19 cellular contexts compared by ENCODE assay signal in the genomic region with DNA sequence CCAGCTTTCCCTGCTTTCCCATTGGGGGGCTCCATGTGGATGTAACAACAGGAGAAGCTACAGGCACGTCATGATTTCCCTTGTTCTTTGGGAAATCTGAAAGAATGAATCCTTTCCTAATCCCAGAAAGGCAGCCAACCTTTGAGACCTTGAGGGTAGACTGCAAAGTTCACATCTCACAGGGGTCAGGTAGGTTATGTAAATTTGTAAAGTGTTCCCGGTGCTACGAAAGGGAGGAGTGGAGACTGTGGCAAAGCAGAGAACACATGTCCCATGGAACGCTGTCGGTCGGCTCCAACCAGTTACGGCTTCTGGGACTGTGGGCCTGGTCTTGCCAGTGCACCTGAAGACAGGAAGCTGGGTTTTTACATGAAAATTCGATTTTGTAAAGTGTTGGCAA.
A peak's percentile ranks its signal among the peaks of the same experiment; 100 is the strongest.
DNase-seq lines count a peak whose midpoint lies in the region; ATAC-seq, FAIRE-seq and TF ChIP-seq lines count a peak whose summit lies in the region.
"Had no signal": no experiment of that assay in that cellular context is flagged by ENCODE, and none has a peak within 500 bp of the region (broad histone marks: within the 10 kb centered on the region; RNA-seq: fewer than 3 reads in every experiment).

No MANE protein-coding gene starts in this region.

- FAIRE-seq in H1 (lab: Jason Lieb, UNC) = no peak
- FAIRE-seq: G401.6 had no signal

- H3K4me1 ChIP-seq in OCI-LY1 (ENCODE audit: insufficient read depth, low read length, severe bottlenecking) (peaks cover 61% of the 10 kb centered on the region), H1 (replicated peaks in 1 of 4; ENCODE audit: control insufficient read depth in 3 of 4, insufficient read depth in 4 of 4, low read length in 3 of 4) (peaks cover 2 to 16% (median 12%) of the 10 kb centered on the region in 4 experiments), neural progenitor cell (peaks cover 24% of the 10 kb centered on the region)

- H4K8ac ChIP-seq in H1 (ENCODE audit: extremely low read depth, insufficient read depth, low read length) = no peak overlapping the region

- intact Hi-C loops in CD4-positive, alpha-beta T cell (cut with DNase I, micrococcal nuclease) = loop anchor here in 1 of 2 experiments (5.0 kb wide), 1 partner anchor 43 kb away; no protein-coding TSS in a partner anchor

- DNase-seq in CD4-positive, alpha-beta T cell = no peak
- DNase-seq in H1 (ENCODE audit: low read depth in 1 of 2, low spot score in 2 of 2) (no peak), neural progenitor cell (ENCODE audit: low spot score) (no peak), activated gamma-delta T cell (lab: John Stamatoyannopoulos, UW) (no peak), SHP77 treated with DMSO at 0.1 percent for 48 hours (lab: John Stamatoyannopoulos, UW) (no peak)
- no peak for DNase-seq in stimulated activated CD4-positive, alpha-beta T cell treated with anti-CD3 and anti-CD28 coated beads, Interleukin-2, amount 100 ng/mL, for 48 hours
- no peak for DNase-seq in activated CD4-positive, alpha-beta memory T cell treated with anti-CD3 and anti-CD28 coated beads, Interleukin-2, amount 10 ng/mL, durations not matched to agents 7 days and 5 days
- DNase-seq: KG1, MV-4-11, NCI-H1417, NCI-H187, NCI-H2107, NCI-H510A, NCI-H748 treated with DMSO at 0.1 percent for 48 hours, SIG-M5 had no signal

- no peaks in the 10 kb centered on the region for H3K79me1 ChIP-seq in H1 (ENCODE audit: low read depth, low read length)

- H3K79me2 ChIP-seq in OCI-LY1 (ENCODE audit: insufficient read depth, low read length) (no peaks in the 10 kb centered on the region), H1 (ENCODE audit: control insufficient read depth in 1 of 2, insufficient read depth in 2 of 2, low read length in 2 of 2) (no peaks in the 10 kb centered on the region), neural progenitor cell (ENCODE audit: low read depth) (no peaks in the 10 kb centered on the region)

- POLR2A ChIA-PET in CD4-positive, alpha-beta T cell (lab: Charles Lee) = no interaction called here
- POLR2A ChIA-PET in H1 (lab: Charles Lee; ENCODE audit: partially characterized antibody) = no interaction called here
- POLR2A ChIA-PET in activated CD4-positive, alpha-beta memory T cell treated with anti-CD3 and anti-CD28 coated beads, Interleukin-2, amount 10 ng/mL, durations not matched to agents 7 days and 5 days (lab: Charles Lee) = no interaction called here

- TF ChIP-seq POLR2A in H1 (IDR thresholded peaks at IDR 0.05; ENCODE audit: control extremely low read depth in 1 of 2, low read depth in 2 of 2, low read length in 2 of 2) = no peak

- no peak for ATAC-seq in CD4-positive, alpha-beta T cell (ENCODE audit: poor library complexity)
- ATAC-seq: HCT116, SK-N-SH treated with all-trans-retinoic acid at 6 μM for 48 hours had no signal

- no peak overlapping the region for H3K18ac ChIP-seq in H1 (ENCODE audit: extremely low read depth, low read length)

- H3K27me3 Mint-ChIP-seq in CD4-positive, alpha-beta T cell = no peaks in the 10 kb centered on the region
- peaks cover 11% of the 10 kb centered on the region for H3K27me3 Mint-ChIP-seq in neural progenitor cell (ENCODE audit: insufficient read depth, low read depth)
- H3K27me3 Mint-ChIP-seq in activated CD4-positive, alpha-beta memory T cell treated with anti-CD3 and anti-CD28 coated beads, Interleukin-2, amount 10 ng/mL, durations not matched to agents 7 days and 5 days = no peaks in the 10 kb centered on the region

- CTCF ChIA-PET in CD4-positive, alpha-beta T cell (lab: Charles Lee) = no interaction called here
- CTCF ChIA-PET in H1 (lab: Charles Lee; ENCODE audit: partially characterized antibody) = interaction anchor here (0.7 to 1.3 kb wide), 2 partner anchors 57 to 187 kb away, joined by 3 read pairs; no protein-coding TSS in a partner anchor
- CTCF ChIA-PET in activated CD4-positive, alpha-beta memory T cell treated with anti-CD3 and anti-CD28 coated beads, Interleukin-2, amount 10 ng/mL, durations not matched to agents 7 days and 5 days (lab: Charles Lee) = no interaction called here

- H3K4me3 ChIP-seq in OCI-LY1 (ENCODE audit: low read depth, low read length, poor library complexity, severe bottlenecking) = no peak overlapping the region
- no peak overlapping the region for H3K4me3 ChIP-seq in H1 (ENCODE audit: extremely low read depth in 1 of 4, insufficient read depth in 2 of 4, low read depth in 3 of 4, low read length in 4 of 4)
- no peak overlapping the region for H3K4me3 ChIP-seq in neural progenitor cell

- H3K9me3 ChIP-seq in CD4-positive, alpha-beta T cell (ENCODE audit: control insufficient read depth, low read length) = no peaks in the 10 kb centered on the region
- H3K9me3 ChIP-seq in OCI-LY1 (ENCODE audit: low read length) = no peaks in the 10 kb centered on the region
- no peaks in the 10 kb centered on the region for H3K9me3 ChIP-seq in H1 (ENCODE audit: insufficient read depth in 2 of 2, low read depth in 1 of 2, low read length in 1 of 2)
- H3K9me3 ChIP-seq in neural progenitor cell (ENCODE audit: low read depth) = no peaks in the 10 kb centered on the region

- peak overlapping the region; percentile 84; the same call in 1 of the 2 replicates for H2BK20ac ChIP-seq in H1 (ENCODE audit: low read length)

- H3K4ac ChIP-seq in H1 (replicated peaks; ENCODE audit: insufficient read length, low read depth, low read length) = no peak overlapping the region

- H4K91ac ChIP-seq in H1 (replicated peaks; ENCODE audit: insufficient read length, low read length) = peak overlapping the region; percentile 49

- WGBS in H1 (ENCODE audit: extremely low coverage in 1 of 2, insufficient coverage in 1 of 2, insufficient read length in 1 of 2, insufficient replicate concordance in 2 of 2, low coverage in 1 of 2, low lambda C conversion rate in 2 of 2, missing lambda C conversion rate in 1 of 2), 2 experiments = 89% methylated on average over 8 of the region's 8 CpGs; no CpG with 5 or more reads in 1 of the 2 experiments

- peak overlapping the region; percentile 19 for H3K27ac Mint-ChIP-seq in CD4-positive, alpha-beta T cell
- H3K27ac Mint-ChIP-seq in neural progenitor cell = peak overlapping the region; percentile 59
- no peak overlapping the region for H3K27ac Mint-ChIP-seq in activated CD4-positive, alpha-beta memory T cell treated with anti-CD3 and anti-CD28 coated beads, Interleukin-2, amount 10 ng/mL, durations not matched to agents 7 days and 5 days

- H4K20me1 ChIP-seq in OCI-LY1 (ENCODE audit: insufficient read depth, low read length) (no peaks in the 10 kb centered on the region), H1 (replicated peaks in 1 of 2; ENCODE audit: control insufficient read depth in 1 of 2, insufficient read depth in 2 of 2, low read length in 2 of 2) (no peaks in the 10 kb centered on the region), neural progenitor cell (ENCODE audit: low read depth) (no peaks in the 10 kb centered on the region)

- H3K9me3 Mint-ChIP-seq in CD4-positive, alpha-beta T cell = no peaks in the 10 kb centered on the region
- no peaks in the 10 kb centered on the region for H3K9me3 Mint-ChIP-seq in neural progenitor cell
- H3K9me3 Mint-ChIP-seq in activated CD4-positive, alpha-beta memory T cell treated with anti-CD3 and anti-CD28 coated beads, Interleukin-2, amount 10 ng/mL, durations not matched to agents 7 days and 5 days = no peaks in the 10 kb centered on the region

- TF ChIP-seq EP300 in H1 (IDR thresholded peaks at IDR 0.05; ENCODE audit: borderline replicate concordance in 1 of 2, low read depth in 2 of 2, low read length in 2 of 2) = no peak

- H2AFZ ChIP-seq in OCI-LY1 (ENCODE audit: low read length) = no peak overlapping the region
- H2AFZ ChIP-seq in H1 (ENCODE audit: low read length) = no peak overlapping the region
- H2AFZ ChIP-seq in neural progenitor cell (replicated peaks) = no peak overlapping the region

- no peak overlapping the region for H3K4me2 ChIP-seq in OCI-LY1 (ENCODE audit: low read length)
- H3K4me2 ChIP-seq in H1 (ENCODE audit: insufficient read depth in 1 of 2, low read depth in 2 of 2, low read length in 2 of 2) = no peak overlapping the region
- H3K4me2 ChIP-seq in neural progenitor cell = no peak overlapping the region

- H3F3A ChIP-seq in OCI-LY1 (ENCODE audit: insufficient read depth, low read length) (no peaks in the 10 kb centered on the region; the same call in 1 of the 2 replicates), neural progenitor cell (ENCODE audit: low read depth) (peaks cover 18% of the 10 kb centered on the region)

- peak overlapping the region; percentile 87; the same call in 1 of the 2 replicates for H2AK5ac ChIP-seq in H1 (ENCODE audit: low read depth, low read length)

- H3K4me3 Mint-ChIP-seq in CD4-positive, alpha-beta T cell = no peak overlapping the region
- no peak overlapping the region for H3K4me3 Mint-ChIP-seq in neural progenitor cell
- no peak overlapping the region for H3K4me3 Mint-ChIP-seq in activated CD4-positive, alpha-beta memory T cell treated with anti-CD3 and anti-CD28 coated beads, Interleukin-2, amount 10 ng/mL, durations not matched to agents 7 days and 5 days

- H3K9ac ChIP-seq in OCI-LY1 (ENCODE audit: low read length) = no peak overlapping the region
- H3K9ac ChIP-seq in H1 (replicated peaks in 1 of 4; ENCODE audit: extremely low read depth in 1 of 4, low read depth in 3 of 4, low read length in 3 of 4) = no peak overlapping the region
- H3K9ac ChIP-seq in neural progenitor cell = no peak overlapping the region

- H2BK15ac ChIP-seq in H1 (ENCODE audit: low read length) = no peak overlapping the region; the same call in 1 of the 2 replicates

- H3K36me3 Mint-ChIP-seq in CD4-positive, alpha-beta T cell (ENCODE audit: low read depth) = no peaks in the 10 kb centered on the region
- no peaks in the 10 kb centered on the region for H3K36me3 Mint-ChIP-seq in neural progenitor cell
- peaks cover 4% of the 10 kb centered on the region for H3K36me3 Mint-ChIP-seq in activated CD4-positive, alpha-beta memory T cell treated with anti-CD3 and anti-CD28 coated beads, Interleukin-2, amount 10 ng/mL, durations not matched to agents 7 days and 5 days (ENCODE audit: low read depth)

- no peak overlapping the region for H3K27ac ChIP-seq in CD4-positive, alpha-beta T cell (ENCODE audit: low read depth, low read length)
- H3K27ac ChIP-seq in OCI-LY1 (ENCODE audit: low read depth, low read length, poor library complexity, severe bottlenecking) = peak overlapping the region; percentile 57
- H3K27ac ChIP-seq in H1 (ENCODE audit: low read depth, low read length) = no peak overlapping the region
- no peak overlapping the region for H3K27ac ChIP-seq in neural progenitor cell

- H2BK12ac ChIP-seq in H1 (ENCODE audit: low read depth, low read length) = peak overlapping the region; percentile 22; the same call in 1 of the 2 replicates

- no peak for TF ChIP-seq CTCF in CD4-positive, alpha-beta T cell (IDR thresholded peaks at IDR 0.05)
- no peak for TF ChIP-seq CTCF in OCI-LY1 (IDR thresholded peaks at IDR 0.05; ENCODE audit: low read length)
- TF ChIP-seq CTCF in H1 (IDR thresholded peaks at IDR 0.05; ENCODE audit: control extremely low read depth in 1 of 3, insufficient read depth in 1 of 3, low read depth in 1 of 3, low read length in 3 of 3) = no peak
- TF ChIP-seq CTCF in neural progenitor cell (IDR thresholded peaks at IDR 0.05) = no peak

- no peak overlapping the region for H3K23ac ChIP-seq in H1 (ENCODE audit: insufficient read length)

- H3K56ac ChIP-seq in H1 (replicated peaks; ENCODE audit: insufficient read length, low read depth, low read length) = no peak overlapping the region

- H2BK5ac ChIP-seq in H1 (ENCODE audit: low read depth, low read length) = no peak overlapping the region

- no peaks in the 10 kb centered on the region for H3K23me2 ChIP-seq in H1 (ENCODE audit: low read depth, low read length)

- no peak for TF ChIP-seq RAD21 in H1 (IDR thresholded peaks at IDR 0.05 in 1 of 2, conservative IDR thresholded peaks at IDR 0.05 in 1 of 2; ENCODE audit: low read depth in 2 of 2, low read length in 2 of 2)

- peak overlapping the region; percentile 15 for H2BK120ac ChIP-seq in H1 (replicated peaks; ENCODE audit: low read depth, low read length)

- no peaks in the 10 kb centered on the region for H3K9me2 ChIP-seq in OCI-LY1 (ENCODE audit: low read depth, low read length)

- H3K36me3 ChIP-seq in OCI-LY1 (ENCODE audit: insufficient read depth, low read length) = no peaks in the 10 kb centered on the region
- H3K36me3 ChIP-seq in H1 (ENCODE audit: control insufficient read depth in 2 of 4, insufficient read depth in 4 of 4, low read length in 3 of 4) = no peaks in the 10 kb centered on the region
- H3K36me3 ChIP-seq in neural progenitor cell = no peaks in the 10 kb centered on the region

- peaks cover 66% of the 10 kb centered on the region for H3K4me1 Mint-ChIP-seq in CD4-positive, alpha-beta T cell (ENCODE audit: low read depth)
- peaks cover 41% of the 10 kb centered on the region for H3K4me1 Mint-ChIP-seq in neural progenitor cell
- H3K4me1 Mint-ChIP-seq in activated CD4-positive, alpha-beta memory T cell treated with anti-CD3 and anti-CD28 coated beads, Interleukin-2, amount 10 ng/mL, durations not matched to agents 7 days and 5 days = peaks cover 40% of the 10 kb centered on the region

- no peak overlapping the region for H4K5ac ChIP-seq in H1 (ENCODE audit: insufficient read length, low read depth, low read length)

- no peak overlapping the region for H3K14ac ChIP-seq in H1 (ENCODE audit: insufficient read length)

- H3K27me3 ChIP-seq in CD4-positive, alpha-beta T cell (ENCODE audit: control insufficient read depth, insufficient read depth, low read length) = no peaks in the 10 kb centered on the region
- H3K27me3 ChIP-seq in OCI-LY1 (ENCODE audit: insufficient read depth, low read length) = no peaks in the 10 kb centered on the region
- H3K27me3 ChIP-seq in H1 (replicated peaks in 1 of 4; ENCODE audit: control insufficient read depth in 3 of 4, extremely low read depth in 1 of 4, insufficient read depth in 3 of 4, low read length in 3 of 4) = no peaks in the 10 kb centered on the region
- no peaks in the 10 kb centered on the region for H3K27me3 ChIP-seq in neural progenitor cell
